ENCODE assay signal across 12 cellular contexts in the genomic region with DNA sequence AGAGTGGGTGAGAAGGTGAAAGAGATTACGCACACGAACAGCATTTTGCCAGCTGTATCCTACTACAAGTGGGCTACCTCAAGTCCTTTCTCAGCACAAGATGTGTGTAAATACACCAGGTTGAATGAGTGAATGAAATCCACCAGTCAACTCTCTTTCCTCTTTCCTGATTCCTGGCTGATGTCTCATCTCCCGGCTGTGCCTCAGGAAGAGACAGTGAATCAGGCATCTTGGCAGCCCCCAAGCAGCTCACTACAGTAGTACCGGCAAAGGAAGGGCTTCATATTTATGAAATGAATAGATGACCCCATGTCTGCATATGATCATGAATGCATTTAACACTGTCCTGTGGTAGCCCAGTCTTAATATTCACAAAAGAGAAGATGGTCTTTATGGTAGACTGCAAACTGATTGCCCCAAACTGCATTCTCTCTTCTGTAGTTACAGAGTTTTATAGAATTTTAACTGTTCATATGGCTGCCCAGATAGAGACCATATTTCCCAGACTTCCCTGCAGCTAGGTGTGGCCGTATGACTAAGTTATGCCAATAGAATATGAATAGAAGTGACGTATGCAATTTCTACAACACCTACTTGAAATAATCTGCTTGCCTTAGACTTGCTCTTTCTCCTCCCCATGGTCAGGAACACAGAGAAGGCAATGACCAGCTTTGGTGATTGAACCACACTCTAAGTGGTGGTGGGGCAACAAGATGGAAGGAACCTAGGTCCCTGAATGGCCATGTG. TPM values are rescaled to one million over a fixed set of nuclear protein-coding genes. Genes with fewer than 3 reads are reported as not detected.
A peak's percentile ranks its signal among the peaks of the same experiment; 100 is the strongest.
DNase-seq lines count a peak whose midpoint lies in the region; ATAC-seq and TF ChIP-seq lines count a peak whose summit lies in the region.
"Had no signal": no experiment of that assay in that cellular context is flagged by ENCODE, and none has a peak within 500 bp of the region (broad histone marks: within the 10 kb centered on the region; RNA-seq: fewer than 3 reads in every experiment).

No MANE protein-coding gene starts in this region.

- TF ChIP-seq EP300 in esophagus muscularis mucosa (IDR thresholded peaks at IDR 0.05): no peak

- in situ Hi-C loops in gastrocnemius medialis (cut with MboI; ENCODE audit: low sequenced_read_pairs in 4 of 4): no loop called here

- no peak for TF ChIP-seq POLR2A in esophagus muscularis mucosa (IDR thresholded peaks at IDR 0.05; ENCODE audit: low read depth)
- no peak for TF ChIP-seq POLR2A in gastrocnemius medialis (IDR thresholded peaks at IDR 0.05)

- H3K4me1 ChIP-seq in esophagus muscularis mucosa: peaks cover 20 to 71% (median 53%) of the 10 kb centered on the region in 4 donors
- H3K4me1 ChIP-seq in gastrocnemius medialis: peaks cover 27 to 58% of the 10 kb centered on the region in 2 donors

- peaks cover 10% of the 10 kb centered on the region for H3K4me1 Mint-ChIP-seq in activated CD4-positive, alpha-beta T cell treated with anti-CD3 and anti-CD28 coated beads for 36 hours
- peaks cover 6 to 10% (median 9%) of the 10 kb centered on the region in 3 donors for H3K4me1 Mint-ChIP-seq in T-cell

- intact Hi-C loops in activated CD4-positive, alpha-beta T cell treated with anti-CD3 and anti-CD28 coated beads for 36 hours (cut with DNase I, micrococcal nuclease): no loop called here
- intact Hi-C loops in esophagus muscularis mucosa (cut with DNase I) (no loop called here), gastrocnemius medialis (cut with DNase I; ENCODE audit: low total_unique reads) (no loop called here)

- H3K27me3 ChIP-seq in esophagus muscularis mucosa (no peaks in the 10 kb centered on the region), gastrocnemius medialis (no peaks in the 10 kb centered on the region)

- H3K4me3 ChIP-seq in esophagus muscularis mucosa (no peak overlapping the region), gastrocnemius medialis (no peak overlapping the region)

- 53% methylated on average over 6 of the region's 6 CpGs for WGBS in esophagus muscularis mucosa

- DNase-seq in activated CD4-positive, alpha-beta T cell treated with anti-CD3 and anti-CD28 coated beads for 36 hours: no peak
- DNase-seq in activated CD4-positive, alpha-beta T cell treated with anti-CD3 and anti-CD28 coated beads for 48 hours: no peak
- DNase-seq in RPMI7951 (ENCODE audit: low read depth): peak; percentile 89
- DNase-seq in esophagus muscularis mucosa (ENCODE audit: extremely low spot score): no peak
- DNase-seq in gastrocnemius medialis: peak in 1 of 2 donors; percentile 13
- no peak for DNase-seq in T-cell
- DNase-seq: activated CD8-positive, alpha-beta memory T cell treated with anti-CD3 and anti-CD28 coated beads for 24 hours; NCI-H1694 treated with DMSO at 0.1 percent for 48 hours; stimulated activated CD8-positive, alpha-beta memory T cell treated with anti-CD3 and anti-CD28 coated beads, Interleukin-4, amount 100 ng/mL, for 48 hours had no signal

- H3K9me3 Mint-ChIP-seq in activated CD4-positive, alpha-beta T cell treated with anti-CD3 and anti-CD28 coated beads for 36 hours (ENCODE audit: low read depth): no peaks in the 10 kb centered on the region
- no peaks in the 10 kb centered on the region for H3K9me3 Mint-ChIP-seq in T-cell
- H3K9me3 Mint-ChIP-seq: central memory CD8-positive, alpha-beta T cell had no signal

- H3K27ac Mint-ChIP-seq in activated CD4-positive, alpha-beta T cell treated with anti-CD3 and anti-CD28 coated beads for 36 hours: peak overlapping the region; percentile 26
- no peak overlapping the region for H3K27ac Mint-ChIP-seq in T-cell

- H3K27me3 Mint-ChIP-seq in activated CD4-positive, alpha-beta T cell treated with anti-CD3 and anti-CD28 coated beads for 36 hours: no peaks in the 10 kb centered on the region
- no peaks in the 10 kb centered on the region for H3K27me3 Mint-ChIP-seq in T-cell
- H3K27me3 Mint-ChIP-seq: central memory CD8-positive, alpha-beta T cell had no signal

- CTCF ChIA-PET in activated CD4-positive, alpha-beta T cell treated with anti-CD3 and anti-CD28 coated beads for 36 hours (lab: Charles Lee): no interaction called here
- CTCF ChIA-PET in T-cell (lab: Charles Lee): no interaction called here

- TF ChIP-seq CTCF in esophagus muscularis mucosa (IDR thresholded peaks at IDR 0.05): no peak
- TF ChIP-seq CTCF in gastrocnemius medialis (IDR thresholded peaks at IDR 0.05 in 4 of 5, conservative IDR thresholded peaks at IDR 0.05 in 1 of 5): no peak

- H3K9me3 ChIP-seq in esophagus muscularis mucosa (no peaks in the 10 kb centered on the region), gastrocnemius medialis (no peaks in the 10 kb centered on the region)

- ATAC-seq in activated CD4-positive, alpha-beta T cell treated with anti-CD3 and anti-CD28 coated beads for 36 hours: no peak
- ATAC-seq in gastrocnemius medialis: no peak
- ATAC-seq in T-cell (replicated peaks in 1 of 4): no peak
- ATAC-seq in HG03565 (IDR thresholded peaks at IDR 0.05; ENCODE audit: unreplicated experiment): no peak
- ATAC-seq in GM21717 (IDR thresholded peaks at IDR 0.05; ENCODE audit: unreplicated experiment): no peak

- no peak overlapping the region for H3K4me3 Mint-ChIP-seq in activated CD4-positive, alpha-beta T cell treated with anti-CD3 and anti-CD28 coated beads for 36 hours
- H3K4me3 Mint-ChIP-seq in T-cell: no peak overlapping the region
- H3K4me3 Mint-ChIP-seq: central memory CD8-positive, alpha-beta T cell had no signal

- H3K36me3 Mint-ChIP-seq in activated CD4-positive, alpha-beta T cell treated with anti-CD3 and anti-CD28 coated beads for 36 hours (ENCODE audit: low read depth): no peaks in the 10 kb centered on the region
- H3K36me3 Mint-ChIP-seq in T-cell: no peaks in the 10 kb centered on the region

- H3K36me3 ChIP-seq in esophagus muscularis mucosa (peaks cover 0 to 53% (median 0%) of the 10 kb centered on the region in 4 donors), gastrocnemius medialis (no peaks in the 10 kb centered on the region)

- H3K27ac ChIP-seq in esophagus muscularis mucosa (replicated peaks in 1 of 4) (peak overlapping the region; percentile 2 to 35 (median 13)), gastrocnemius medialis (peak overlapping the region in 3 of 4 donors; percentile 12 to 33 (median 24))

- POLR2A ChIA-PET in activated CD4-positive, alpha-beta T cell treated with anti-CD3 and anti-CD28 coated beads for 36 hours (lab: Charles Lee): no interaction called here
- POLR2A ChIA-PET in T-cell (lab: Charles Lee): no interaction called here

RNA-seq across cellular contexts. Expression of a gene that starts 22.7 kb away (rescaled TPM):
- under 1 TPM; 0.49 to 0.50 TPM for total RNA-seq in activated CD4-positive, alpha-beta T cell treated with anti-CD3 and anti-CD28 coated beads for 36 hours
- 42.0 and 48.4 TPM in 2 replicates for total RNA-seq in RPMI7951 (2014; rRNA removed; shearing (Covaris generic))
- total RNA-seq in esophagus muscularis mucosa (100 to 1,000 TPM in 1 of 4 donors, 10 to 100 TPM in 3; 56.5 to 155 (median 80.7) TPM), gastrocnemius medialis (10 to 100 TPM; 26.5 to 50.2 (median 43.8) TPM), T-cell (1 to 10 TPM in 4 of 5 donors, under 1 TPM in 1; 0.78 to 3.7 (median 1.8) TPM)
